ENCODE assay signal across 8 cellular contexts in genomic region chr5:141560141-141560540, GRCh38. TPM values are rescaled to one million over a fixed set of nuclear protein-coding genes. Genes with fewer than 3 reads are reported as not detected.
A peak's percentile ranks its signal among the peaks of the same experiment; 100 is the strongest.
DNase-seq lines count a peak whose midpoint lies in the region; ATAC-seq and TF ChIP-seq lines count a peak whose summit lies in the region.

No MANE protein-coding gene starts in this region.

- H3K27me3 Mint-ChIP-seq in GM23338 (ENCODE audit: insufficient read depth, low read depth, poor library complexity), result peaks cover 8% of the 10 kb centered on the region

- POLR2A ChIA-PET in HEK293T (lab: Yijun Ruan, JAX), result no interaction called here

- no peak for TF ChIP-seq POLR2A in esophagus squamous epithelium (IDR thresholded peaks at IDR 0.05)
- TF ChIP-seq POLR2A in prostate gland (IDR thresholded peaks at IDR 0.05), result no peak

- peak; percentile 10; the same call in 1 of the 3 replicates for ATAC-seq in GM23338
- ATAC-seq in stimulated activated effector memory CD8-positive, alpha-beta T cell treated with anti-CD3 and anti-CD28 coated beads, Interleukin-12 subunit alpha, Interleukin-12 subunit beta, amount 100 ng/mL, for 72 hours, result no peak

- H3K27ac ChIP-seq in GM23338 (ENCODE audit: low read depth), result peak overlapping the region; percentile 90
- H3K27ac ChIP-seq in esophagus squamous epithelium, result peak overlapping the region; percentile 88 to 94 (median 88)
- peak overlapping the region; percentile 79 to 83 for H3K27ac ChIP-seq in prostate gland

- H3K36me3 ChIP-seq in GM23338 (ENCODE audit: insufficient read depth) (no peaks in the 10 kb centered on the region), esophagus squamous epithelium (peaks cover 0 to 54% (median 0%) of the 10 kb centered on the region in 3 donors), prostate gland (no peaks in the 10 kb centered on the region)

- H3K9me3 ChIP-seq in esophagus squamous epithelium (no peaks in the 10 kb centered on the region), prostate gland (no peaks in the 10 kb centered on the region)

- H3K9me3 Mint-ChIP-seq in GM23338, result no peaks in the 10 kb centered on the region; the same call in 2 of the 3 replicates
- H3K9me3 Mint-ChIP-seq in stimulated activated effector memory CD8-positive, alpha-beta T cell treated with anti-CD3 and anti-CD28 coated beads, Interleukin-12 subunit alpha, Interleukin-12 subunit beta, amount 100 ng/mL, for 72 hours, result no peaks in the 10 kb centered on the region

- H3K36me3 Mint-ChIP-seq in GM23338 (ENCODE audit: low read depth), result peaks cover 36% of the 10 kb centered on the region
- peaks cover 100% of the 10 kb centered on the region for H3K36me3 Mint-ChIP-seq in stimulated activated effector memory CD8-positive, alpha-beta T cell treated with anti-CD3 and anti-CD28 coated beads, Interleukin-12 subunit alpha, Interleukin-12 subunit beta, amount 100 ng/mL, for 72 hours

- no peaks in the 10 kb centered on the region for H3K79me2 ChIP-seq in GM23338 (replicated peaks; ENCODE audit: insufficient read depth)

- H3K4me2 ChIP-seq in GM23338, result peak overlapping the region; percentile 20

- no peak overlapping the region for H2AFZ ChIP-seq in GM23338

- no peaks in the 10 kb centered on the region for H3K9me2 ChIP-seq in GM23338 (ENCODE audit: insufficient read depth)

- peaks cover 43% of the 10 kb centered on the region for H3K4me1 Mint-ChIP-seq in GM23338
- peaks cover 49% of the 10 kb centered on the region for H3K4me1 Mint-ChIP-seq in stimulated activated effector memory CD8-positive, alpha-beta T cell treated with anti-CD3 and anti-CD28 coated beads, Interleukin-12 subunit alpha, Interleukin-12 subunit beta, amount 100 ng/mL, for 72 hours

- H3K4me1 ChIP-seq in GM23338 (ENCODE audit: insufficient read depth), result peaks cover 25% of the 10 kb centered on the region
- peaks cover 0 to 56% (median 15%) of the 10 kb centered on the region in 3 donors for H3K4me1 ChIP-seq in esophagus squamous epithelium
- peaks cover 5% of the 10 kb centered on the region for H3K4me1 ChIP-seq in prostate gland (replicated peaks)

- H4K20me1 ChIP-seq in GM23338 (replicated peaks; ENCODE audit: insufficient read depth), result no peaks in the 10 kb centered on the region

- peak overlapping the region; percentile 62 for H3K4me3 Mint-ChIP-seq in GM23338
- H3K4me3 Mint-ChIP-seq in stimulated activated effector memory CD8-positive, alpha-beta T cell treated with anti-CD3 and anti-CD28 coated beads, Interleukin-12 subunit alpha, Interleukin-12 subunit beta, amount 100 ng/mL, for 72 hours, result no peak overlapping the region

- intact Hi-C loops in esophagus squamous epithelium (cut with DNase I), result no loop called here
- intact Hi-C loops in prostate gland (cut with DNase I), result loop anchor here (5.0 to 10.0 kb wide), 3 partner anchors 238 to 365 kb away; partner anchors contain the start of genes PCDHB10, PCDHB11, PCDHB14 and TAF7

- H3K27ac Mint-ChIP-seq in GM23338, result peak overlapping the region; percentile 99
- no peak overlapping the region for H3K27ac Mint-ChIP-seq in stimulated activated effector memory CD8-positive, alpha-beta T cell treated with anti-CD3 and anti-CD28 coated beads, Interleukin-12 subunit alpha, Interleukin-12 subunit beta, amount 100 ng/mL, for 72 hours

- TF ChIP-seq CTCF in GM23338 (conservative IDR thresholded peaks at IDR 0.05; ENCODE audit: low read depth in 2 of 2) (no peak), esophagus squamous epithelium (IDR thresholded peaks at IDR 0.05) (no peak), prostate gland (IDR thresholded peaks at IDR 0.05) (no peak)

- no peaks in the 10 kb centered on the region for H3K27me3 ChIP-seq in GM23338 (ENCODE audit: insufficient read depth)
- H3K27me3 ChIP-seq in esophagus squamous epithelium, result no peaks in the 10 kb centered on the region
- H3K27me3 ChIP-seq in prostate gland (replicated peaks; ENCODE audit: insufficient read depth), result no peaks in the 10 kb centered on the region

- H3F3A ChIP-seq in GM23338 (replicated peaks; ENCODE audit: low read depth), result no peaks in the 10 kb centered on the region

- CTCF ChIA-PET in HEK293T (lab: Yijun Ruan, JAX), result no interaction called here

- DNase-seq in GM23338 (ENCODE audit: low spot score) (peak; percentile 38), NCI-H82 treated with DMSO at 0.1 percent for 48 hours (lab: John Stamatoyannopoulos, UW; ENCODE audit: unreplicated experiment) (peak; percentile 30), esophagus squamous epithelium (lab: John Stamatoyannopoulos, UW) (no peak), prostate gland (ENCODE audit: low spot score) (peak; percentile 67), T-helper 2 cell (no peak), activated gamma-delta T cell (lab: John Stamatoyannopoulos, UW) (no peak), HEK293T (ENCODE audit: extremely low spot score) (no peak)
- DNase-seq in stimulated activated effector memory CD8-positive, alpha-beta T cell treated with anti-CD3 and anti-CD28 coated beads, Interleukin-12 subunit alpha, Interleukin-12 subunit beta, amount 100 ng/mL, for 72 hours (ENCODE audit: low spot score in 2 of 2), result no peak

- H3K4me3 ChIP-seq in GM23338 (peak overlapping the region; percentile 12), esophagus squamous epithelium (peak overlapping the region in 2 of 4 donors; percentile 5 to 28), prostate gland (no peak overlapping the region)

TF ChIP-seq in GM23338, 12 proteins besides CTCF, POLR2A, EP300 and RAD21 (continues in another document):
- no peak for TF ChIP-seq CREB1 (CRISPR knock-in tag; IDR thresholded peaks at IDR 0.05; ENCODE audit: low read depth)
- no peak for TF ChIP-seq POLR2AphosphoS5 (IDR thresholded peaks at IDR 0.05; ENCODE audit: low read depth)
- TF ChIP-seq EZH2 (IDR thresholded peaks at IDR 0.05; ENCODE audit: low read depth, unreplicated experiment), result no peak

TF ChIP-seq in HEK293T, 16 proteins besides CTCF, POLR2A, EP300 and RAD21:
- TF ChIP-seq NFRKB (IDR thresholded peaks at IDR 0.05), result no peak
- TF ChIP-seq CTBP1 (IDR thresholded peaks at IDR 0.05; ENCODE audit: borderline replicate concordance), result no peak
- TF ChIP-seq TARDBP (IDR thresholded peaks at IDR 0.05), result no peak
- TF ChIP-seq BHLHE40 (IDR thresholded peaks at IDR 0.05; ENCODE audit: borderline replicate concordance), result no peak
- no peak for TF ChIP-seq ELF4 (IDR thresholded peaks at IDR 0.05)
- no peak for TF ChIP-seq HDGF (IDR thresholded peaks at IDR 0.05; ENCODE audit: borderline replicate concordance)

RNA-seq across cellular contexts. Expression of gene DIAPH1, which starts 58.7 kb away (rescaled TPM):
- total RNA-seq in GM23338 (2014; rRNA removed; shearing (Covaris generic)), result 97.0 and 104 TPM in 2 replicates
- 42.9 and 43.5 TPM in 2 replicates for polyA plus RNA-seq in GM23338 (2016; fragmentation: Nextera tagmentation; extraction: Ambion mirVana)
- total RNA-seq in esophagus squamous epithelium (100 to 1,000 TPM in 3 of 4 donors, 10 to 100 TPM in 1; 63.0 to 157 (median 124) TPM), prostate gland (10 to 100 TPM; 34.8 to 57.7 TPM)

Comparison
In these comparisons a context has a peak if more than half of its experiments do, and no peak if none do; other contexts are left out.
1. DNase-seq: peak in GM23338 (single experiment), NCI-H82 treated with DMSO at 0.1 percent for 48 hours (single experiment) and prostate gland (single experiment); none in esophagus squamous epithelium (single experiment), stimulated activated effector memory CD8-positive, alpha-beta T cell treated with anti-CD3 and anti-CD28 coated beads, Interleukin-12 subunit alpha, Interleukin-12 subunit beta, amount 100 ng/mL, for 72 hours (0 of 2), T-helper 2 cell (0 of 5), activated gamma-delta T cell (single experiment) and HEK293T (single experiment).
2. Peak in every context shown above with its lines, with median percentiles within 50 percentile points of each other: H3K27ac ChIP-seq.